ENCODE assay signal across 32 cellular contexts in genomic region chr7:30197438-30197837, GRCh38.
"Had no signal": no experiment of that assay in that cellular context is flagged by ENCODE, and none has a peak within 500 bp of the region (broad histone marks: within the 10 kb centered on the region; RNA-seq: fewer than 3 reads in every experiment).

No MANE protein-coding gene starts in this region.

- H3K27ac ChIP-seq: adrenal gland, ascending aorta, body of pancreas, brain microvascular endothelial cell, breast epithelium, cardiac muscle cell had no signal

- H3K9me3 ChIP-seq: adrenal gland, ascending aorta, body of pancreas, breast epithelium had no signal

- FAIRE-seq: astrocyte, bronchial epithelial cell had no signal

- H3K4me3 ChIP-seq: adrenal gland, ascending aorta, body of pancreas, breast epithelium, cardiac muscle cell had no signal

- H3K27me3 ChIP-seq: adrenal gland, ascending aorta, body of pancreas, brain microvascular endothelial cell, breast epithelium, cardiac muscle cell had no signal

- DNase-seq: activated effector memory CD4-positive, alpha-beta T cell treated with anti-CD3 and anti-CD28 coated beads, Interleukin-2, amount 50 U/mL, for 16 hours; activated effector memory CD4-positive, alpha-beta T cell treated with Interleukin-2 at 50 U/mL for 16 hours; activated gamma-delta T cell; activated gamma-delta T cell treated with Interleukin-2 at 50 U/mL for 16 hours; activated naive CD4-positive, alpha-beta T cell; activated naive CD4-positive, alpha-beta T cell treated with anti-CD3 and anti-CD28 coated beads for 36 hours; activated naive CD4-positive, alpha-beta T cell treated with anti-CD3 and anti-CD28 coated beads, Interleukin-2, amount 10 ng/mL, durations not matched to agents 7 days and 5 days; activated naive CD4-positive, alpha-beta T cell treated with anti-CD3 and anti-CD28 coated beads, Interleukin-2, amount 50 U/mL, for 16 hours; activated naive CD4-positive, alpha-beta T cell treated with Interleukin-2 at 50 U/mL for 16 hours; activated naive CD8-positive, alpha-beta T cell treated with anti-CD3 and anti-CD28 coated beads for 36 hours; activated naive CD8-positive, alpha-beta T cell treated with anti-CD3 and anti-CD28 coated beads, Interleukin-2, amount 10 ng/mL, durations not matched to agents 7 days and 5 days; activated naive CD8-positive, alpha-beta T cell treated with anti-CD3 and anti-CD28 coated beads, Interleukin-2, amount 50 U/mL, for 24 hours; activated T-cell treated with anti-CD3 and anti-CD28 coated beads, Interleukin-2, amount 50 U/mL, for 1 hour; activated T-cell treated with anti-CD3 and anti-CD28 coated beads, Interleukin-2, amount 50 U/mL, for 24 hours; activated T-cell treated with anti-CD3 and anti-CD28 coated beads, Interleukin-2, amount 50 U/mL, for 4 hours; activated T-cell treated with anti-CD3 and anti-CD28 coated beads, Interleukin-2, amount 50 U/mL, for 48 hours; activated T-cell treated with anti-CD3 and anti-CD28 coated beads, Interleukin-2, amount 50 U/mL, for 72 hours; amniotic stem cell; amygdala; anterior cingulate cortex; aorta; body of pancreas; brain microvascular endothelial cell; caudate nucleus; central memory CD4-positive, alpha-beta T cell; cerebellar nuclear complex had no signal

- H3K36me3 ChIP-seq: adrenal gland, brain microvascular endothelial cell, breast epithelium, cardiac muscle cell had no signal

- H3K4me1 ChIP-seq: adrenal gland, ascending aorta, body of pancreas had no signal
